ENCODE assay signal across 24 cellular contexts in genomic region chr15:41535529-41535928, GRCh38. TPM values are rescaled to one million over a fixed set of nuclear protein-coding genes. Genes with fewer than 3 reads are reported as not detected.
"Had no signal": no experiment of that assay in that cellular context is flagged by ENCODE, and none has a peak within 500 bp of the region (broad histone marks: within the 10 kb centered on the region; RNA-seq: fewer than 3 reads in every experiment).

No MANE protein-coding gene starts in this region.

- H3K4me1 ChIP-seq: Peyer's patch had no signal

- H3K9me3 ChIP-seq: Peyer's patch, SK-N-SH had no signal

- ATAC-seq: PC-3 had no signal

- H3K27me3 ChIP-seq: Peyer's patch had no signal

- H3K4me3 ChIP-seq: Peyer's patch had no signal

- DNase-seq: IMR-90, Kasumi-1, MV-4-11, NCI-H1092, NCI-H1105 treated with DMSO at 0.1 percent for 48 hours, NCI-H1417 treated with DMSO at 0.1 percent for 48 hours, NCI-H187, NCI-H2029, NCI-H2081 treated with DMSO at 0.1 percent for 48 hours, NCI-H2171, NCI-H226, NCI-H446, NCI-H510A, NCI-H524 treated with DMSO at 0.1 percent for 48 hours, NCI-H69, NCI-H774, PC-3, Peyer's patch, SHP77, SK-N-SH, T-helper 1 cell had no signal

- H3K27ac ChIP-seq: KMS-11, Peyer's patch had no signal

- H3K9ac ChIP-seq: KMS-11, SK-N-SH had no signal

- H3K4me2 ChIP-seq: KMS-11, SK-N-SH had no signal

RNA-seq across cellular contexts. Expression of gene LTK, which starts 21.9 kb away (rescaled TPM):
- total RNA-seq: M059J, SK-MEL-5 had no signal
